11 cellular contexts compared by ENCODE assay signal in the genomic region with DNA sequence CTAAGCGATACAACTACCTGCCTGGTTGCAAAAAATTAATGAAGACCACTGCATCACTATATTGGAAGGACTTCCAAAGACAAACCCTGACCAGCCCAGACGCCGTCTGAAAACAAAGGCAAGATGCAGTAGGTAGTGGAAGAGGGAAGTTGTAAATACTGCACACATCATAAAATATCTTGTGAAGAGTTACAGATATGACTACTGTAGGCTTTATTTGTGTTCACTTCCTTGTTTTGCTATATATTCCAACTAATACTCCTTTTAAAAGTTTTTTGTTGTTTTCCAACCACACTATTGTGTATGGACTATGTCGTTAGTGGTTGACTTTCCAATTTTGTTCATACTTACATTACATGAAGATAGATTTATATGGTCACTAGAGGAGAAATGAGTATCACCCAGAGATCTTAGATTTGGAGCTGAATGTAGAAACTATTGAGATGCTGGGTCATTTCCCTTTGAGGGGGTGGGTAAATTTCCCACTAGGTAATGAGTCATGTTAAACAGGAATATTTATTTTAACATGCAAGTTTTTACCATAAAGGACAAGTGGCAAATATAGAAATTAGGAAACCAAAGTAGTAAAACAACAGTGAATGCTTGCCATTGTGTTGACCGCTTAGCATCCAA. TPM values are rescaled to one million over a fixed set of nuclear protein-coding genes. Genes with fewer than 3 reads are reported as not detected.
DNase-seq lines count a peak whose midpoint lies in the region; ATAC-seq and TF ChIP-seq lines count a peak whose summit lies in the region.
"Had no signal": no experiment of that assay in that cellular context is flagged by ENCODE, and none has a peak within 500 bp of the region (broad histone marks: within the 10 kb centered on the region; RNA-seq: fewer than 3 reads in every experiment).

No MANE protein-coding gene starts in this region.

- H3K9me3 ChIP-seq in muscle layer of duodenum (ENCODE audit: control insufficient read depth in 1 of 2, low read length in 2 of 2) (no peaks in the 10 kb centered on the region), suprapubic skin (no peaks in the 10 kb centered on the region), endodermal cell (ENCODE audit: control insufficient read depth, low read length) (no peaks in the 10 kb centered on the region)
- H3K9me3 ChIP-seq: sigmoid colon had no signal

- H3K4ac ChIP-seq in mesendoderm (ENCODE audit: low read depth, low read length): no peak overlapping the region

- H2BK15ac ChIP-seq in mesendoderm (replicated peaks; ENCODE audit: low read depth): no peak overlapping the region

- H3K4me1 Mint-ChIP-seq in endodermal cell: peaks cover 22% of the 10 kb centered on the region

- no peak for TF ChIP-seq POLR2A in suprapubic skin (IDR thresholded peaks at IDR 0.05)

- no peaks in the 10 kb centered on the region for H3K27me3 Mint-ChIP-seq in endodermal cell (ENCODE audit: insufficient read depth)

- H3K18ac ChIP-seq in mesendoderm (ENCODE audit: low read length): no peak overlapping the region

- 79% methylated on average over 5 of the region's 5 CpGs for WGBS in suprapubic skin
- 98 to 100% methylated on average over 1 to 3 of the region's 5 CpGs for WGBS in endodermal cell (ENCODE audit: insufficient coverage in 1 of 2, insufficient read length in 1 of 2), 2 experiments
- WGBS in mesendoderm (ENCODE audit: extremely low coverage, insufficient coverage, low lambda C conversion rate): no CpG with 5 or more reads among the region's 5 CpGs

- TF ChIP-seq EP300 in suprapubic skin (IDR thresholded peaks at IDR 0.05): no peak

- H3K36me3 ChIP-seq in muscle layer of duodenum (ENCODE audit: control insufficient read depth in 1 of 2, insufficient read depth in 2 of 2, low read length in 2 of 2): no peaks in the 10 kb centered on the region
- H3K36me3 ChIP-seq in suprapubic skin: no peaks in the 10 kb centered on the region
- no peaks in the 10 kb centered on the region for H3K36me3 ChIP-seq in endodermal cell (ENCODE audit: control insufficient read depth, insufficient read depth, low read length)
- no peaks in the 10 kb centered on the region for H3K36me3 ChIP-seq in mesendoderm (ENCODE audit: control insufficient read depth, insufficient read depth, low read length)
- H3K36me3 ChIP-seq: sigmoid colon had no signal

- H3K4me3 ChIP-seq in muscle layer of duodenum (ENCODE audit: low read depth in 1 of 2, low read length in 2 of 2) (no peak overlapping the region), suprapubic skin (no peak overlapping the region), endodermal cell (ENCODE audit: low read length) (no peak overlapping the region), mesendoderm (ENCODE audit: low read length) (no peak overlapping the region)
- H3K4me3 ChIP-seq: sigmoid colon had no signal

- ATAC-seq in GM18868 (IDR thresholded peaks at IDR 0.05; ENCODE audit: unreplicated experiment): peak; percentile 95
- ATAC-seq in HG02571 (IDR thresholded peaks at IDR 0.05; ENCODE audit: unreplicated experiment): peak; percentile 67

- no peak overlapping the region for H2AK5ac ChIP-seq in mesendoderm (ENCODE audit: low read length)

- no peak overlapping the region for H2BK5ac ChIP-seq in mesendoderm (ENCODE audit: low read length)

- no peaks in the 10 kb centered on the region for H3K9me3 Mint-ChIP-seq in endodermal cell

- H3K4me3 Mint-ChIP-seq in endodermal cell: no peak overlapping the region

- H3K4me2 ChIP-seq in mesendoderm (ENCODE audit: low read length): no peak overlapping the region

- H3K4me1 ChIP-seq in muscle layer of duodenum (ENCODE audit: control insufficient read depth in 1 of 2, insufficient read depth in 2 of 2, low read length in 2 of 2): peaks cover 0 to 3% of the 10 kb centered on the region in 2 donors
- no peaks in the 10 kb centered on the region for H3K4me1 ChIP-seq in suprapubic skin
- peaks cover 10% of the 10 kb centered on the region for H3K4me1 ChIP-seq in endodermal cell (ENCODE audit: control insufficient read depth, insufficient read depth, low read length)
- H3K4me1 ChIP-seq in mesendoderm (ENCODE audit: control insufficient read depth, low read depth, low read length): no peaks in the 10 kb centered on the region
- H3K4me1 ChIP-seq: sigmoid colon had no signal

- no peaks in the 10 kb centered on the region for H3K79me2 ChIP-seq in mesendoderm (ENCODE audit: control insufficient read depth, insufficient read depth, low read length)

- no peak overlapping the region for H3K23ac ChIP-seq in mesendoderm (ENCODE audit: low read length)

- H3K79me1 ChIP-seq in mesendoderm (ENCODE audit: low read length): no peaks in the 10 kb centered on the region

- H2BK120ac ChIP-seq in mesendoderm (ENCODE audit: low read depth, low read length): no peak overlapping the region

- H3K27me3 ChIP-seq in muscle layer of duodenum (ENCODE audit: low read depth, low read length) (no peaks in the 10 kb centered on the region), suprapubic skin (no peaks in the 10 kb centered on the region), endodermal cell (ENCODE audit: control insufficient read depth, insufficient read depth, low read length, poor library complexity, severe bottlenecking) (no peaks in the 10 kb centered on the region), mesendoderm (ENCODE audit: insufficient read depth, low read length, poor library complexity) (no peaks in the 10 kb centered on the region)
- H3K27me3 ChIP-seq: sigmoid colon had no signal

- H3K27ac ChIP-seq in muscle layer of duodenum (ENCODE audit: low read length) (peak overlapping the region; percentile 19), suprapubic skin (no peak overlapping the region), endodermal cell (ENCODE audit: low read depth, low read length) (no peak overlapping the region), mesendoderm (ENCODE audit: low read depth, low read length) (no peak overlapping the region)

- no peak overlapping the region for H4K5ac ChIP-seq in mesendoderm (ENCODE audit: low read length)

- no peak overlapping the region for H3K27ac Mint-ChIP-seq in endodermal cell

- no peaks in the 10 kb centered on the region for H3K36me3 Mint-ChIP-seq in endodermal cell (ENCODE audit: low read depth)

- TF ChIP-seq CTCF in suprapubic skin (IDR thresholded peaks at IDR 0.05) (no peak), endodermal cell (conservative IDR thresholded peaks at IDR 0.05) (no peak)

- no peak overlapping the region for H3K56ac ChIP-seq in mesendoderm (ENCODE audit: low read length)

- no peak overlapping the region for H4K8ac ChIP-seq in mesendoderm (ENCODE audit: low read depth, low read length)

- H3K9ac ChIP-seq in endodermal cell (ENCODE audit: extremely low read depth, low read length, poor library complexity, severe bottlenecking) (no peak overlapping the region), mesendoderm (ENCODE audit: low read length) (no peak overlapping the region)

- peak; percentile 52 to 80 for DNase-seq in NOMO-1 (lab: John Stamatoyannopoulos, UW; ENCODE audit: unreplicated experiment in 2 of 2)
- no peak for DNase-seq in suprapubic skin (ENCODE audit: low spot score in 2 of 2)
- DNase-seq in SHP77 (lab: John Stamatoyannopoulos, UW): no peak
- DNase-seq in endodermal cell: no peak
- no peak for DNase-seq in mesendoderm
- DNase-seq: activated CD4-positive, CD25-positive, alpha-beta regulatory T cell; substantia nigra had no signal

RNA-seq across cellular contexts. Expression of gene TXLNB, which starts 16.6 kb away (rescaled TPM):
- total RNA-seq in suprapubic skin (under 1 TPM; 0.10 to 0.59 (median 0.37) TPM), endodermal cell (not detected)
- 0.46 TPM for polyA plus RNA-seq in endodermal cell (2013, experiment 1 of 2)
- 0.62 TPM for polyA plus RNA-seq in endodermal cell (2013, experiment 2 of 2)
- polyA plus RNA-seq in mesendoderm (2013, experiment 1 of 2): 0.04 TPM
- 0.01 TPM for polyA plus RNA-seq in mesendoderm (2013, experiment 2 of 2)

Comparison
In these comparisons a context has a peak if more than half of its experiments do, and no peak if none do; other contexts are left out.
1. DNase-seq: peak in NOMO-1 (2 of 2); none in suprapubic skin (0 of 2), SHP77 (0 of 2), endodermal cell (single experiment) and mesendoderm (single experiment).